Comparison of ENCODE assay signal across 8 cellular contexts in the genomic region with DNA sequence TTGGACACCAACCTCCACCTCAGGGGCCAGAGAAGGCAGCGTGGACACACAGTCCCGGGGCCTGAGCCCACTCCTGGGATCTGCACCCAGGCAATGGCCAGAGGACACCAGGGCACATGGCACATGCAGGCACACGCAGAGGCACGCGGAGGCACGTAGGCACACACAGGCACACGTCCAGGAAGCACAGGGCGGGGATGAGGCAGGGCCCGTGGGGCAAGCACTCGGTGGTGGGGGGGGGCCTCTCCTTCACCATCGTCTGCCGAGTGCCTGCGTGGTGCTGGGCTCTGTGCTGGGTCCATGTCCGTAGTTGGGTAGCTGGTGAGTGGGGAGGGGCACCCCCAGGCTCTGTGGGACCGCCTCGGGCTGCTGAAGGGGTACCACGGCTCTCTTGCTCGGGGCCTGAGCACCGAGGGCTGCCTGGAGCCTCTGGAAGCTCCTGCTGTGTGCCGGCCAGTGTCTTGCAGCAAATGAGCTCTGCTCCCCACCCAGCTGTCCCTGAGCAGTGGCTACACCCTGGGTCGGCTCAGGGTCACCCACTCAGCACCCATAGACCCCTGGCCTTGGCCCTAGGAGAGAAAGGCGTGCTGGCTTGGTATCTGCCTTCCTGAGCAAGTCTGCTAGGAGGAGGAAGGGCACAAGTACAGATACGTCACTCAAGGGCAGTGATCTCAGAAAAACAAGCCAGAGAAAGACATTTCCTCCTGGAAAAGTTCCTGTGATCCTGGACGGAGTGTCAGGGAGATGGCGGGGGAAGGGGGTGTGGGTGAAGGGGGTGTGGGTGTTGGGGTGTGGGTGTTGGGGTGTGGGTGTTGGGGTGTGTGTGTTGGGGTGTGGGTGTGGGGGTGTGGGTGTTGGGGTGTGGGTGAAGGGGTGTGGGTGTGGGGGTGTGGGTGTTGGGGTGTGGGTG. TPM values are rescaled to one million over a fixed set of nuclear protein-coding genes. Genes with fewer than 3 reads are reported as not detected.
A peak's percentile ranks its signal among the peaks of the same experiment; 100 is the strongest.
DNase-seq lines count a peak whose midpoint lies in the region; ATAC-seq lines count a peak whose summit lies in the region.

No MANE protein-coding gene starts in this region.

- H3K27ac Mint-ChIP-seq in activated T-cell treated with anti-CD3 and anti-CD28 coated beads, Interleukin-2, amount 50 U/mL, for 72 hours = peak overlapping the region; percentile 96
- peak overlapping the region; percentile 91 for H3K27ac Mint-ChIP-seq in stimulated activated naive B cell treated with anti-CD40 and anti-IgM and Interleukin-4, amounts not matched to agents 10 μg/mL and 1 μg/mL and 100 μg/mL, for 72 hours

- peak; percentile 33 for DNase-seq in NCI-H345 (lab: John Stamatoyannopoulos, UW)
- no peak for DNase-seq in NCI-H345 treated with DMSO at 0.1 percent for 48 hours (lab: John Stamatoyannopoulos, UW; ENCODE audit: unreplicated experiment)
- no peak for DNase-seq in activated T-cell treated with anti-CD3 and anti-CD28 coated beads, Interleukin-2, amount 50 U/mL, for 72 hours
- peak; percentile 33 for DNase-seq in left cardiac atrium
- DNase-seq in stimulated activated naive B cell treated with anti-CD40 and anti-IgM and Interleukin-4, amounts not matched to agents 10 μg/mL and 1 μg/mL and 100 μg/mL, for 72 hours = no peak
- no peak for DNase-seq in DMS114 treated with DMSO at 0.1 percent for 48 hours (lab: John Stamatoyannopoulos, UW; ENCODE audit: unreplicated experiment)

- H3K36me3 Mint-ChIP-seq in activated T-cell treated with anti-CD3 and anti-CD28 coated beads, Interleukin-2, amount 50 U/mL, for 72 hours (ENCODE audit: insufficient read depth in 2 of 2) = peaks cover 0 to 2% of the 10 kb centered on the region in 2 donors
- peaks cover 11 to 30% of the 10 kb centered on the region in 2 donors for H3K36me3 Mint-ChIP-seq in stimulated activated naive B cell treated with anti-CD40 and anti-IgM and Interleukin-4, amounts not matched to agents 10 μg/mL and 1 μg/mL and 100 μg/mL, for 72 hours

- peak; percentile 26 to 35 for ATAC-seq in activated T-cell treated with anti-CD3 and anti-CD28 coated beads, Interleukin-2, amount 50 U/mL, for 72 hours (replicated peaks in 1 of 2)
- ATAC-seq in left cardiac atrium (peak in 1 of 2 donors; percentile 17), GM21619 (IDR thresholded peaks at IDR 0.05; ENCODE audit: unreplicated experiment) (no peak), GM18907 (IDR thresholded peaks at IDR 0.05; ENCODE audit: unreplicated experiment) (no peak)
- ATAC-seq in stimulated activated naive B cell treated with anti-CD40 and anti-IgM and Interleukin-4, amounts not matched to agents 10 μg/mL and 1 μg/mL and 100 μg/mL, for 72 hours (replicated peaks) = peak; percentile 49 to 59

- peaks cover 9% of the 10 kb centered on the region for H3K4me1 Mint-ChIP-seq in activated T-cell treated with anti-CD3 and anti-CD28 coated beads, Interleukin-2, amount 50 U/mL, for 72 hours (ENCODE audit: low read depth)
- peaks cover 5 to 12% of the 10 kb centered on the region in 2 donors for H3K4me1 Mint-ChIP-seq in stimulated activated naive B cell treated with anti-CD40 and anti-IgM and Interleukin-4, amounts not matched to agents 10 μg/mL and 1 μg/mL and 100 μg/mL, for 72 hours

- H3K9me3 Mint-ChIP-seq in activated T-cell treated with anti-CD3 and anti-CD28 coated beads, Interleukin-2, amount 50 U/mL, for 72 hours = peaks cover 0 to 2% of the 10 kb centered on the region in 2 donors
- peaks cover 0 to 1% of the 10 kb centered on the region in 2 donors for H3K9me3 Mint-ChIP-seq in stimulated activated naive B cell treated with anti-CD40 and anti-IgM and Interleukin-4, amounts not matched to agents 10 μg/mL and 1 μg/mL and 100 μg/mL, for 72 hours

- intact Hi-C loops in left cardiac atrium (cut with DNase I) = no loop called here

- H3K27me3 Mint-ChIP-seq in activated T-cell treated with anti-CD3 and anti-CD28 coated beads, Interleukin-2, amount 50 U/mL, for 72 hours (ENCODE audit: low read depth) = no peaks in the 10 kb centered on the region
- H3K27me3 Mint-ChIP-seq in stimulated activated naive B cell treated with anti-CD40 and anti-IgM and Interleukin-4, amounts not matched to agents 10 μg/mL and 1 μg/mL and 100 μg/mL, for 72 hours = no peaks in the 10 kb centered on the region

- peak overlapping the region in 1 of 2 donors; percentile 45 for H3K4me3 Mint-ChIP-seq in activated T-cell treated with anti-CD3 and anti-CD28 coated beads, Interleukin-2, amount 50 U/mL, for 72 hours
- H3K4me3 Mint-ChIP-seq in stimulated activated naive B cell treated with anti-CD40 and anti-IgM and Interleukin-4, amounts not matched to agents 10 μg/mL and 1 μg/mL and 100 μg/mL, for 72 hours = peak overlapping the region; percentile 52 to 62

RNA-seq across cellular contexts. Expression of a gene that starts 26.5 kb away (rescaled TPM):
- under 1 TPM; 0.12 to 0.56 TPM for total RNA-seq in activated T-cell treated with anti-CD3 and anti-CD28 coated beads, Interleukin-2, amount 50 U/mL, for 72 hours
- total RNA-seq in left cardiac atrium = under 1 TPM in 1 of 2 donors, not detected in 1; 0.12 TPM

RNA-seq across cellular contexts. Expression of a gene that starts 37.3 kb away (rescaled TPM):
- 10 to 100 TPM; 15.7 to 23.0 TPM for total RNA-seq in activated T-cell treated with anti-CD3 and anti-CD28 coated beads, Interleukin-2, amount 50 U/mL, for 72 hours
- total RNA-seq in left cardiac atrium = 1 to 10 TPM; 1.2 to 1.5 TPM

Comparison
In these comparisons a context has a peak if more than half of its experiments do, and no peak if none do; other contexts are left out.
1. DNase-seq: peak in NCI-H345 (single experiment) and left cardiac atrium (single experiment); none in NCI-H345 treated with DMSO at 0.1 percent for 48 hours (single experiment), activated T-cell treated with anti-CD3 and anti-CD28 coated beads, Interleukin-2, amount 50 U/mL, for 72 hours (0 of 2), stimulated activated naive B cell treated with anti-CD40 and anti-IgM and Interleukin-4, amounts not matched to agents 10 μg/mL and 1 μg/mL and 100 μg/mL, for 72 hours (single experiment) and DMS114 treated with DMSO at 0.1 percent for 48 hours (single experiment).
2. ATAC-seq: peak in activated T-cell treated with anti-CD3 and anti-CD28 coated beads, Interleukin-2, amount 50 U/mL, for 72 hours (2 of 2) and stimulated activated naive B cell treated with anti-CD40 and anti-IgM and Interleukin-4, amounts not matched to agents 10 μg/mL and 1 μg/mL and 100 μg/mL, for 72 hours (2 of 2); none in GM21619 (single experiment) and GM18907 (single experiment).
3. RNA of a gene that starts 37.3 kb away (total RNA-seq): 15.7 to 23.0 TPM in activated T-cell treated with anti-CD3 and anti-CD28 coated beads, Interleukin-2, amount 50 U/mL, for 72 hours; 1.2 to 1.5 TPM in left cardiac atrium; every median in the first group is over 4 times any median in the second.